ENCODE assay signal across 1 cellular context in the genomic region with DNA sequence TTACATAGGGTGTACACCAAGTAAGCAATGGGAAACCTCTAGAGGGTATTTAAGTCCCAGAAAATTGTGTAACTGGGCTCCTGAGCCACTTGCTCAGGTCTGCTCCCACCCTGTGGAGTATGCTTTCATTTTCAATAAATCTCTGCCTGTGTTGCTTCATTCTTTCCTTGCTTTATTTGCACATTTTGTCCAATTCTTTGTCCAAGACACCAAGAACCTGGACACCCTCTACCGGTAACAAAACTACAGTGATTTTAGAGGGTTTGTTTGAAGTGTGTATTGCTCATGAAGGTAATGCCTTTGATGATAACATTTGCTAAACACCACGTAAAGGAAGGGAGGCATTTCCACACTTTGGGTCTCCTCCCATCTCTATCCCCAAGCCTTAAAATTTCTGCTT.
A peak's percentile ranks its signal among the peaks of the same experiment; 100 is the strongest.
TF ChIP-seq lines count a peak whose summit lies in the region.

No MANE protein-coding gene starts in this region.

TF ChIP-seq in K562, 482 proteins besides CTCF, POLR2A, EP300 and RAD21 (continued from another document):
- TF ChIP-seq CEBPB (tag; IDR thresholded peaks at IDR 0.05), result peak; percentile 53; the same call in 1 of the 2 replicates
